Comparison of ENCODE assay signal across 9 cellular contexts in genomic region chr15:82808634-82809041, GRCh38. TPM values are rescaled to one million over a fixed set of nuclear protein-coding genes. Genes with fewer than 3 reads are reported as not detected.
DNase-seq lines count a peak whose midpoint lies in the region; ATAC-seq, FAIRE-seq and TF ChIP-seq lines count a peak whose summit lies in the region.
"Had no signal": no experiment of that assay in that cellular context is flagged by ENCODE, and none has a peak within 500 bp of the region (broad histone marks: within the 10 kb centered on the region; RNA-seq: fewer than 3 reads in every experiment).

No MANE protein-coding gene starts in this region.

- FAIRE-seq in A549 (lab: Jason Lieb, UNC) = no peak

- H3K9me3 ChIP-seq in A549 = no peaks in the 10 kb centered on the region
- no peaks in the 10 kb centered on the region for H3K9me3 ChIP-seq in HEK293 (ENCODE audit: control insufficient read depth, insufficient read depth, low read depth, low read length)
- no peaks in the 10 kb centered on the region for H3K9me3 ChIP-seq in ascending aorta

- TF ChIP-seq RAD21 in A549 (conservative IDR thresholded peaks at IDR 0.05 in 1 of 2, IDR thresholded peaks at IDR 0.05 in 1 of 2) = no peak

- POLR2A ChIA-PET in A549 (lab: Yijun Ruan, JAX) = interaction anchor here (0.9 kb wide), 2 partner anchors 58 to 268 kb away, joined by 3 to 4 read pairs; partner anchors contain the start of gene RPS17
- POLR2A ChIA-PET in HEK293 (lab: Yijun Ruan, JAX) = interaction anchor here (1.1 kb wide), 1 partner anchor 59 kb away, joined by 5 read pairs; no protein-coding TSS in a partner anchor

- ATAC-seq in A549 (no peak), GM19035 (IDR thresholded peaks at IDR 0.05; ENCODE audit: unreplicated experiment) (no peak), HG03025 (IDR thresholded peaks at IDR 0.05; ENCODE audit: low FRiP score, unreplicated experiment) (no peak)

- TF ChIP-seq POLR2A in A549 (IDR thresholded peaks at IDR 0.05; ENCODE audit: low read length) = no peak

- TF ChIP-seq CTCF in A549 (IDR thresholded peaks at IDR 0.05) = no peak
- TF ChIP-seq CTCF in HEK293 (tag by site-specific recombination; IDR thresholded peaks at IDR 0.05) = no peak
- TF ChIP-seq CTCF in ascending aorta (IDR thresholded peaks at IDR 0.05) = no peak

- peaks cover 8 to 14% of the 10 kb centered on the region in 2 experiments; a peak in 2 of 3 replicates for H3K36me3 ChIP-seq in HEK293 (ENCODE audit: control insufficient read depth in 2 of 2, insufficient read depth in 1 of 2, low read length in 2 of 2)
- H3K36me3 ChIP-seq in ascending aorta = peaks cover 1 to 9% of the 10 kb centered on the region in 2 donors

- intact Hi-C loops in ascending aorta (cut with DNase I) = loop anchor here (1.0 to 5.0 kb wide), 7 partner anchors 24 to 761 kb away; partner anchors contain the start of genes BTBD1, MEX3B, RAMAC and RPS17

- H3K4me1 ChIP-seq in A549 (peaks cover 17% of the 10 kb centered on the region), HEK293 (ENCODE audit: control insufficient read depth, insufficient read depth, low read length) (peaks cover 15% of the 10 kb centered on the region), ascending aorta (peaks cover 7 to 16% of the 10 kb centered on the region in 2 donors)

- CTCF ChIA-PET in A549 (lab: Yijun Ruan, JAX) (interaction anchor here (0.6 to 2.4 kb wide), 7 partner anchors 9 to 369 kb away, joined by 3 to 6 read pairs (median 3); partner anchors contain the start of gene RPS17), HEK293 (lab: Yijun Ruan, JAX) (interaction anchor here (0.8 kb wide), 1 partner anchor 269 kb away, joined by 3 read pairs; no protein-coding TSS in a partner anchor)

- DNase-seq in A549 (ENCODE audit: low read depth in 1 of 2, low spot score in 1 of 2) (no peak), ascending aorta (ENCODE audit: low spot score in 2 of 2) (no peak), myocyte (ENCODE audit: low read depth) (peak; percentile 18), DMS79 (lab: John Stamatoyannopoulos, UW) (no peak), T-helper 9 cell (no peak)

- H3K27ac ChIP-seq in A549 = peak overlapping the region; percentile 34 to 78; a peak in 5 of 6 replicates
- peak overlapping the region; percentile 65 for H3K27ac ChIP-seq in HEK293 (ENCODE audit: extremely low read depth, low read depth, low read length)
- H3K27ac ChIP-seq in ascending aorta = peak overlapping the region; percentile 74 to 98

- H3K4me3 ChIP-seq in A549 (peak overlapping the region; percentile 65; the same call in 2 of the 3 replicates), HEK293 (ENCODE audit: low read depth, low read length) (no peak overlapping the region), ascending aorta (peak overlapping the region in 1 of 2 donors; percentile 91)

- no peak for TF ChIP-seq EP300 in A549 (IDR thresholded peaks at IDR 0.05)

- WGBS in A549 (ENCODE audit: missing lambda C conversion rate) = 60% methylated on average over 9 of the region's 9 CpGs

- no peaks in the 10 kb centered on the region for H3K27me3 ChIP-seq in ascending aorta

- peak overlapping the region; percentile 77 for H3K4me2 ChIP-seq in A549

TF ChIP-seq in A549, 52 proteins besides CTCF, POLR2A, EP300 and RAD21:
- TF ChIP-seq JUN (IDR thresholded peaks at IDR 0.05) (no peak), ZC3H11A (IDR thresholded peaks at IDR 0.05) (no peak), RCOR1 (IDR thresholded peaks at IDR 0.05; ENCODE audit: low read depth, low read length) (no peak), CEBPB (IDR thresholded peaks at IDR 0.05) (no peak), CBX2 (IDR thresholded peaks at IDR 0.05; ENCODE audit: borderline replicate concordance, low read depth) (no peak), POLR2AphosphoS2 (conservative IDR thresholded peaks at IDR 0.05; ENCODE audit: low read length) (no peak), SREBF2 (IDR thresholded peaks at IDR 0.05) (no peak), SMC3 (IDR thresholded peaks at IDR 0.05) (no peak), HEYL (CRISPR knock-in tag; IDR thresholded peaks at IDR 0.05) (no peak)

TF ChIP-seq in HEK293, 187 proteins besides CTCF, POLR2A, EP300 and RAD21 (continues in another document):
- TF ChIP-seq SCRT1 (tag by site-specific recombination; IDR thresholded peaks at IDR 0.05; ENCODE audit: borderline replicate concordance) = peak; percentile 85; the same call in 1 of the 2 replicates
- TF ChIP-seq SCRT2 (tag by site-specific recombination; IDR thresholded peaks at IDR 0.05) = peak; percentile 76
- TF ChIP-seq ZNF311 (tag by site-specific recombination; IDR thresholded peaks at IDR 0.05; ENCODE audit: borderline replicate concordance) = no peak
- peak; percentile 49; the same call in 1 of the 2 replicates for TF ChIP-seq ZNF2 (tag by site-specific recombination; IDR thresholded peaks at IDR 0.05)
- peak; percentile 59 for TF ChIP-seq ZNF692 (tag by site-specific recombination; IDR thresholded peaks at IDR 0.05)
- peak; percentile 87 for TF ChIP-seq ZNF600 (tag by site-specific recombination; IDR thresholded peaks at IDR 0.05)
- peak; percentile 91 for TF ChIP-seq ZBTB17 (tag by site-specific recombination; IDR thresholded peaks at IDR 0.05)
- TF ChIP-seq GLIS1 (tag by site-specific recombination; IDR thresholded peaks at IDR 0.05) = peak; percentile 31; the same call in 1 of the 2 replicates
- no peak for TF ChIP-seq PRDM4 (tag by site-specific recombination; IDR thresholded peaks at IDR 0.05)
- TF ChIP-seq ZNF658 (tag by site-specific recombination; IDR thresholded peaks at IDR 0.05) = no peak
- no peak for TF ChIP-seq ZNF426 (tag by site-specific recombination; IDR thresholded peaks at IDR 0.05)
- TF ChIP-seq ZNF324 (tag by site-specific recombination; IDR thresholded peaks at IDR 0.05) = no peak
- peak; percentile 88 for TF ChIP-seq PRDM1 (tag by site-specific recombination; IDR thresholded peaks at IDR 0.05)
- TF ChIP-seq ZSCAN5A (tag by site-specific recombination; IDR thresholded peaks at IDR 0.05) = no peak
- no peak for TF ChIP-seq GLI4 (tag by site-specific recombination; IDR thresholded peaks at IDR 0.05)
- peak; percentile 90 for TF ChIP-seq ZBTB20 (tag by site-specific recombination; IDR thresholded peaks at IDR 0.05)
- peak; percentile 57; the same call in 1 of the 2 replicates for TF ChIP-seq IKZF3 (tag by site-specific recombination; IDR thresholded peaks at IDR 0.05)
- no peak; the same call in 1 of the 2 replicates for TF ChIP-seq ZNF501 (tag by site-specific recombination; IDR thresholded peaks at IDR 0.05)
- TF ChIP-seq FEZF1 (tag by site-specific recombination; IDR thresholded peaks at IDR 0.05) = no peak
- TF ChIP-seq ZNF560 (tag by site-specific recombination; IDR thresholded peaks at IDR 0.05; ENCODE audit: borderline replicate concordance) = no peak

RNA-seq across cellular contexts. Expression of gene WHAMM, which starts 0.8 kb away (rescaled TPM):
- polyA plus RNA-seq in A549 (2011; rRNA removed) = 4.2 and 5.1 TPM in 2 replicates
- 3.7 and 4.0 TPM in 2 replicates for polyA plus RNA-seq in A549 (2012; cell fraction: cytosol; rRNA removed)
- 5.0 and 5.7 TPM in 2 replicates for polyA plus RNA-seq in A549 (2012; cell fraction: nucleus; rRNA removed)
- 5.5 to 5.9 TPM (median 5.6 TPM) in 3 replicates for polyA plus RNA-seq in A549 (2017; fragmentation: RNase III; extraction: RNeasy Plus Mini Kit Qiagen cat#74134 plus additional on column Dnase treatment)
- 1.8 and 2.1 TPM in 2 replicates for polyA minus RNA-seq in A549 (2011; rRNA and poly(A)+ RNA removed)
- 18.8 TPM for total RNA-seq in ascending aorta
- total RNA-seq in myocyte = 7.0 and 8.0 TPM in 2 replicates
- polyA plus RNA-seq in myocyte (2012) = 4.6 TPM

RNA-seq across cellular contexts. Expression of gene FSD2, which starts 2.8 kb away (rescaled TPM):
- polyA plus RNA-seq in A549 (2011; rRNA removed) = not detected in 2 replicates
- not detected in 2 replicates for polyA plus RNA-seq in A549 (2012; cell fraction: cytosol; rRNA removed)
- not detected in 2 replicates for polyA plus RNA-seq in A549 (2012; cell fraction: nucleus; rRNA removed)
- 0.01 TPM in 1 of 3 replicates, not detected in the others for polyA plus RNA-seq in A549 (2017; fragmentation: RNase III; extraction: RNeasy Plus Mini Kit Qiagen cat#74134 plus additional on column Dnase treatment)
- not detected in 2 replicates for polyA minus RNA-seq in A549 (2011; rRNA and poly(A)+ RNA removed)
- not detected for total RNA-seq in ascending aorta
- total RNA-seq in myocyte = 0.52 and 2.7 TPM in 2 replicates
- 0.21 TPM for polyA plus RNA-seq in myocyte (2012)
- total RNA-seq: Daoy had no signal
